Comparison of ENCODE assay signal across 2 cellular contexts in the genomic region with DNA sequence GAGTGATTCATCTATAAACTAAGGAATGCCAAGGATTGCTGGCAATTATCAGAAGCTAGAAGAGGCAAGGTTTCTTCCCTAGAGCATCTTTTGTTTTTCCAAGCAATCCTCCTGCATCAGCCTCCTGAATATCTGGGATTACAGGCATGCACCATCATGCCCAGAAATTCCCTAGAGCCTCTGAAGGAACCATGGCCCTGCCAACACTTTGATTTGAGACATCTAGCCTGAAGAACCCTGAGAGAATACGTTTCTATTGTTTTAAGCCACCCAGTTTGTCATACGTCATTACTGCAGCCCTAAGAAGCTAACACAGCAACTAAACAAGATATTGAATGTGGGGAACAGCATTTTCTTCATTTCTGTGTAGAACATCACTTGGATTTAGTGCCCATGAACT.
TF ChIP-seq lines count a peak whose summit lies in the region.

No MANE protein-coding gene starts in this region.

TF ChIP-seq in SK-N-SH, 30 proteins besides CTCF, POLR2A, EP300 and RAD21 (continued from another document):
- TF ChIP-seq, protein P1, sequence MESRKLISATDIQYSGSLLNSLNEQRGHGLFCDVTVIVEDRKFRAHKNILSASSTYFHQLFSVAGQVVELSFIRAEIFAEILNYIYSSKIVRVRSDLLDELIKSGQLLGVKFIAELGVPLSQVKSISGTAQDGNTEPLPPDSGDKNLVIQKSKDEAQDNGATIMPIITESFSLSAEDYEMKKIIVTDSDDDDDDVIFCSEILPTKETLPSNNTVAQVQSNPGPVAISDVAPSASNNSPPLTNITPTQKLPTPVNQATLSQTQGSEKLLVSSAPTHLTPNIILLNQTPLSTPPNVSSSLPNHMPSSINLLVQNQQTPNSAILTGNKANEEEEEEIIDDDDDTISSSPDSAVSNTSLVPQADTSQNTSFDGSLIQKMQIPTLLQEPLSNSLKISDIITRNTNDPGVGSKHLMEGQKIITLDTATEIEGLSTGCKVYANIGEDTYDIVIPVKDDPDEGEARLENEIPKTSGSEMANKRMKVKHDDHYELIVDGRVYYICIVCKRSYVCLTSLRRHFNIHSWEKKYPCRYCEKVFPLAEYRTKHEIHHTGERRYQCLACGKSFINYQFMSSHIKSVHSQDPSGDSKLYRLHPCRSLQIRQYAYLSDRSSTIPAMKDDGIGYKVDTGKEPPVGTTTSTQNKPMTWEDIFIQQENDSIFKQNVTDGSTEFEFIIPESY (IDR thresholded peaks at IDR 0.05; ENCODE audit: borderline replicate concordance, low read depth) = no peak
- TF ChIP-seq POLR2AphosphoS5 (IDR thresholded peaks at IDR 0.05; ENCODE audit: low read depth, low read length) (no peak), GATA2 (CRISPR knock-in tag; IDR thresholded peaks at IDR 0.05) (no peak), TAF1 (IDR thresholded peaks at IDR 0.05; ENCODE audit: borderline replicate concordance, low read depth, low read length) (no peak), RXRA (IDR thresholded peaks at IDR 0.05; ENCODE audit: borderline replicate concordance, low read depth) (no peak), RCOR1 (IDR thresholded peaks at IDR 0.05; ENCODE audit: low read length) (no peak), NFIC (IDR thresholded peaks at IDR 0.05; ENCODE audit: borderline replicate concordance) (no peak)
- TF ChIP-seq, protein P2, sequence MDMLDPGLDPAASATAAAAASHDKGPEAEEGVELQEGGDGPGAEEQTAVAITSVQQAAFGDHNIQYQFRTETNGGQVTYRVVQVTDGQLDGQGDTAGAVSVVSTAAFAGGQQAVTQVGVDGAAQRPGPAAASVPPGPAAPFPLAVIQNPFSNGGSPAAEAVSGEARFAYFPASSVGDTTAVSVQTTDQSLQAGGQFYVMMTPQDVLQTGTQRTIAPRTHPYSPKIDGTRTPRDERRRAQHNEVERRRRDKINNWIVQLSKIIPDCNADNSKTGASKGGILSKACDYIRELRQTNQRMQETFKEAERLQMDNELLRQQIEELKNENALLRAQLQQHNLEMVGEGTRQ (IDR thresholded peaks at IDR 0.05; ENCODE audit: borderline replicate concordance, low read depth, low read length) = no peak

TF ChIP-seq in SK-N-SH treated with all-trans-retinoic acid at 6 μM for 48 hours, 23 proteins besides CTCF, POLR2A, EP300 and RAD21 (continued from another document):
- TF ChIP-seq, protein P3, sequence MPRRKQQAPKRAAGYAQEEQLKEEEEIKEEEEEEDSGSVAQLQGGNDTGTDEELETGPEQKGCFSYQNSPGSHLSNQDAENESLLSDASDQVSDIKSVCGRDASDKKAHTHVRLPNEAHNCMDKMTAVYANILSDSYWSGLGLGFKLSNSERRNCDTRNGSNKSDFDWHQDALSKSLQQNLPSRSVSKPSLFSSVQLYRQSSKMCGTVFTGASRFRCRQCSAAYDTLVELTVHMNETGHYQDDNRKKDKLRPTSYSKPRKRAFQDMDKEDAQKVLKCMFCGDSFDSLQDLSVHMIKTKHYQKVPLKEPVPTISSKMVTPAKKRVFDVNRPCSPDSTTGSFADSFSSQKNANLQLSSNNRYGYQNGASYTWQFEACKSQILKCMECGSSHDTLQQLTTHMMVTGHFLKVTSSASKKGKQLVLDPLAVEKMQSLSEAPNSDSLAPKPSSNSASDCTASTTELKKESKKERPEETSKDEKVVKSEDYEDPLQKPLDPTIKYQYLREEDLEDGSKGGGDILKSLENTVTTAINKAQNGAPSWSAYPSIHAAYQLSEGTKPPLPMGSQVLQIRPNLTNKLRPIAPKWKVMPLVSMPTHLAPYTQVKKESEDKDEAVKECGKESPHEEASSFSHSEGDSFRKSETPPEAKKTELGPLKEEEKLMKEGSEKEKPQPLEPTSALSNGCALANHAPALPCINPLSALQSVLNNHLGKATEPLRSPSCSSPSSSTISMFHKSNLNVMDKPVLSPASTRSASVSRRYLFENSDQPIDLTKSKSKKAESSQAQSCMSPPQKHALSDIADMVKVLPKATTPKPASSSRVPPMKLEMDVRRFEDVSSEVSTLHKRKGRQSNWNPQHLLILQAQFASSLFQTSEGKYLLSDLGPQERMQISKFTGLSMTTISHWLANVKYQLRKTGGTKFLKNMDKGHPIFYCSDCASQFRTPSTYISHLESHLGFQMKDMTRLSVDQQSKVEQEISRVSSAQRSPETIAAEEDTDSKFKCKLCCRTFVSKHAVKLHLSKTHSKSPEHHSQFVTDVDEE (CRISPR knock-in tag; IDR thresholded peaks at IDR 0.05) = no peak
- TF ChIP-seq, protein P4, sequence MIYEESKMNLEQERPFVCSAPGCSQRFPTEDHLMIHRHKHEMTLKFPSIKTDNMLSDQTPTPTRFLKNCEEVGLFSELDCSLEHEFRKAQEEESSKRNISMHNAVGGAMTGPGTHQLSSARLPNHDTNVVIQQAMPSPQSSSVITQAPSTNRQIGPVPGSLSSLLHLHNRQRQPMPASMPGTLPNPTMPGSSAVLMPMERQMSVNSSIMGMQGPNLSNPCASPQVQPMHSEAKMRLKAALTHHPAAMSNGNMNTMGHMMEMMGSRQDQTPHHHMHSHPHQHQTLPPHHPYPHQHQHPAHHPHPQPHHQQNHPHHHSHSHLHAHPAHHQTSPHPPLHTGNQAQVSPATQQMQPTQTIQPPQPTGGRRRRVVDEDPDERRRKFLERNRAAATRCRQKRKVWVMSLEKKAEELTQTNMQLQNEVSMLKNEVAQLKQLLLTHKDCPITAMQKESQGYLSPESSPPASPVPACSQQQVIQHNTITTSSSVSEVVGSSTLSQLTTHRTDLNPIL (CRISPR knock-in tag; IDR thresholded peaks at IDR 0.05; ENCODE audit: low read depth) = no peak
- TF ChIP-seq PPARA (CRISPR knock-in tag; IDR thresholded peaks at IDR 0.05; ENCODE audit: borderline replicate concordance) = no peak
- TF ChIP-seq CSDC2 (CRISPR knock-in tag; IDR thresholded peaks at IDR 0.05) = no peak
- TF ChIP-seq ZFP30 (CRISPR knock-in tag; IDR thresholded peaks at IDR 0.05) = no peak
- TF ChIP-seq OSR1 (CRISPR knock-in tag; IDR thresholded peaks at IDR 0.05) = no peak
- TF ChIP-seq SNAI2 (CRISPR knock-in tag; IDR thresholded peaks at IDR 0.05) = no peak
- no peak for TF ChIP-seq TCF4 (CRISPR knock-in tag; IDR thresholded peaks at IDR 0.05; ENCODE audit: borderline replicate concordance)
- TF ChIP-seq ZNF565 (CRISPR knock-in tag; conservative IDR thresholded peaks at IDR 0.05; ENCODE audit: low read depth) = no peak
- no peak for TF ChIP-seq GLIS3 (CRISPR knock-in tag; IDR thresholded peaks at IDR 0.05)
- no peak for TF ChIP-seq ZNF8 (CRISPR knock-in tag; IDR thresholded peaks at IDR 0.05)
- TF ChIP-seq, protein P5, sequence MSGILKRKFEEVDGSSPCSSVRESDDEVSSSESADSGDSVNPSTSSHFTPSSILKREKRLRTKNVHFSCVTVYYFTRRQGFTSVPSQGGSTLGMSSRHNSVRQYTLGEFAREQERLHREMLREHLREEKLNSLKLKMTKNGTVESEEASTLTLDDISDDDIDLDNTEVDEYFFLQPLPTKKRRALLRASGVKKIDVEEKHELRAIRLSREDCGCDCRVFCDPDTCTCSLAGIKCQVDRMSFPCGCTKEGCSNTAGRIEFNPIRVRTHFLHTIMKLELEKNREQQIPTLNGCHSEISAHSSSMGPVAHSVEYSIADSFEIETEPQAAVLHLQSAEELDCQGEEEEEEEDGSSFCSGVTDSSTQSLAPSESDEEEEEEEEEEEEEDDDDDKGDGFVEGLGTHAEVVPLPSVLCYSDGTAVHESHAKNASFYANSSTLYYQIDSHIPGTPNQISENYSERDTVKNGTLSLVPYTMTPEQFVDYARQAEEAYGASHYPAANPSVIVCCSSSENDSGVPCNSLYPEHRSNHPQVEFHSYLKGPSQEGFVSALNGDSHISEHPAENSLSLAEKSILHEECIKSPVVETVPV (CRISPR knock-in tag; IDR thresholded peaks at IDR 0.05) = no peak
